ENCODE assay signal across 8 cellular contexts in the genomic region with DNA sequence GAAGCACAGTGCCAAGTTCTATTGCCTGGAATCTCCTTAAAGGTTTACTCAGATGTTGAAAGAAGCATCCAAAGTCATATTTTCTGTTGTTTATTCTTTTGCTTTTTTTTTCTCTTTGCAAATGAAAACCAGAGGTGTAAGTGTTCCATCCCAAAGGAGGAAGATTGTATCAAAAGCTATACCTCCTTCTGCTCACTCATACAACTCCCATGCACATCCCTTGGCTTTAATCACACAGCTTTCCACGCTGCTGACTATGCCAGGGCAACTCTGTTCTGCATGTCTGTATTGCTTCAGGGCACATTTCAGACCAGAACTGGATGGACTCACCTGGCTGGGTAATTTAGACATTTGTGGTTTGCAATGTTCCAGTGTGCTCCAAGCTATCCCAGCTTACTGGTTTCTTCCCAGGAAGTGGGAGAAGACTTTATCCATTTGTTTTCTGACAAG.
DNase-seq lines count a peak whose midpoint lies in the region; ATAC-seq and TF ChIP-seq lines count a peak whose summit lies in the region.

No MANE protein-coding gene starts in this region.

- H3K4me1 Mint-ChIP-seq in activated T-cell treated with anti-CD3 and anti-CD28 coated beads, Interleukin-2, amount 50 U/mL, for 24 hours (ENCODE audit: low read depth): peaks cover 79% of the 10 kb centered on the region
- H3K4me1 Mint-ChIP-seq in activated naive CD8-positive, alpha-beta T cell treated with anti-CD3 and anti-CD28 coated beads for 36 hours: peaks cover 63% of the 10 kb centered on the region

- H3K4me1 ChIP-seq in left lung (peaks cover 28 to 74% of the 10 kb centered on the region in 2 donors), upper lobe of right lung (peaks cover 45% of the 10 kb centered on the region)

- intact Hi-C loops in left lung (cut with DNase I) (no loop called here), upper lobe of right lung (cut with DNase I) (no loop called here)

- H3K27ac Mint-ChIP-seq in activated T-cell treated with anti-CD3 and anti-CD28 coated beads, Interleukin-2, amount 50 U/mL, for 24 hours: peak overlapping the region; percentile 93
- H3K27ac Mint-ChIP-seq in activated naive CD8-positive, alpha-beta T cell treated with anti-CD3 and anti-CD28 coated beads for 36 hours: peak overlapping the region; percentile 96

- H3K36me3 Mint-ChIP-seq in activated T-cell treated with anti-CD3 and anti-CD28 coated beads, Interleukin-2, amount 50 U/mL, for 24 hours (ENCODE audit: low read depth): peaks cover 5% of the 10 kb centered on the region
- peaks cover 3% of the 10 kb centered on the region for H3K36me3 Mint-ChIP-seq in activated naive CD8-positive, alpha-beta T cell treated with anti-CD3 and anti-CD28 coated beads for 36 hours

- no peak overlapping the region for H3K4me3 Mint-ChIP-seq in activated T-cell treated with anti-CD3 and anti-CD28 coated beads, Interleukin-2, amount 50 U/mL, for 24 hours
- no peak overlapping the region for H3K4me3 Mint-ChIP-seq in activated naive CD8-positive, alpha-beta T cell treated with anti-CD3 and anti-CD28 coated beads for 36 hours

- ATAC-seq in left lung (peak; percentile 10), upper lobe of right lung (no peak), HG02571 (IDR thresholded peaks at IDR 0.05; ENCODE audit: unreplicated experiment) (no peak), GM18511 (IDR thresholded peaks at IDR 0.05; ENCODE audit: unreplicated experiment) (no peak)

- DNase-seq in activated T-cell treated with anti-CD3 and anti-CD28 coated beads, Interleukin-2, amount 50 U/mL, for 24 hours: no peak
- no peak for DNase-seq in activated T-cell treated with anti-CD3 and anti-CD28 coated beads, Interleukin-2, amount 50 U/mL, for 48 hours
- DNase-seq in activated naive CD8-positive, alpha-beta T cell treated with anti-CD3 and anti-CD28 coated beads for 36 hours: no peak
- DNase-seq in left lung: no peak
- DNase-seq in upper lobe of right lung: no peak
- DNase-seq in hepatic stellate cell (ENCODE audit: low spot score): no peak

- no peak overlapping the region for H3K4me3 ChIP-seq in left lung
- H3K4me3 ChIP-seq in upper lobe of right lung: no peak overlapping the region

- no peaks in the 10 kb centered on the region for H3K36me3 ChIP-seq in left lung
- no peaks in the 10 kb centered on the region for H3K36me3 ChIP-seq in upper lobe of right lung

- H3K9me3 Mint-ChIP-seq in activated T-cell treated with anti-CD3 and anti-CD28 coated beads, Interleukin-2, amount 50 U/mL, for 24 hours: no peaks in the 10 kb centered on the region
- H3K9me3 Mint-ChIP-seq in activated naive CD8-positive, alpha-beta T cell treated with anti-CD3 and anti-CD28 coated beads for 36 hours: peaks cover 4% of the 10 kb centered on the region

- H3K9me3 ChIP-seq in left lung: no peaks in the 10 kb centered on the region
- H3K9me3 ChIP-seq in upper lobe of right lung: no peaks in the 10 kb centered on the region

- H3K27ac ChIP-seq in left lung (peak overlapping the region; percentile 57 to 70), upper lobe of right lung (peak overlapping the region; percentile 45)

- TF ChIP-seq CTCF in left lung (IDR thresholded peaks at IDR 0.05): no peak
- no peak for TF ChIP-seq CTCF in upper lobe of right lung (IDR thresholded peaks at IDR 0.05)

- H3K27me3 ChIP-seq in left lung (no peaks in the 10 kb centered on the region), upper lobe of right lung (no peaks in the 10 kb centered on the region)

- no peaks in the 10 kb centered on the region for H3K27me3 Mint-ChIP-seq in activated T-cell treated with anti-CD3 and anti-CD28 coated beads, Interleukin-2, amount 50 U/mL, for 24 hours
- no peaks in the 10 kb centered on the region for H3K27me3 Mint-ChIP-seq in activated naive CD8-positive, alpha-beta T cell treated with anti-CD3 and anti-CD28 coated beads for 36 hours
